Comparison of ENCODE assay signal across 15 cellular contexts in genomic region chr16:55571-56136, GRCh38. TPM values are rescaled to one million over a fixed set of nuclear protein-coding genes. Genes with fewer than 3 reads are reported as not detected.
DNase-seq lines count a peak whose midpoint lies in the region; ATAC-seq and TF ChIP-seq lines count a peak whose summit lies in the region.
"Had no signal": no experiment of that assay in that cellular context is flagged by ENCODE, and none has a peak within 500 bp of the region (broad histone marks: within the 10 kb centered on the region; RNA-seq: fewer than 3 reads in every experiment).

No MANE protein-coding gene starts in this region.

- CTCF ChIA-PET in activated CD4-positive, alpha-beta T cell treated with anti-CD3 and anti-CD28 coated beads, Interleukin-2, amount 10 ng/mL, durations not matched to agents 7 days and 5 days (lab: Charles Lee) = interaction anchor here (1.0 to 1.3 kb wide), 3 partner anchors 39 to 306 kb away, joined by 3 read pairs; no protein-coding TSS in a partner anchor
- CTCF ChIA-PET in CD8-positive, alpha-beta T cell (lab: Charles Lee) = interaction anchor here (0.9 to 2.1 kb wide), 2 partner anchors 9 to 51 kb away, joined by 5 to 14 read pairs; no protein-coding TSS in a partner anchor
- CTCF ChIA-PET in Calu3 (lab: Charles Lee) = interaction anchor here (1.4 to 1.8 kb wide), 2 partner anchors 10 to 16 kb away, joined by 4 to 6 read pairs; partner anchors contain the start of gene RHBDF1

- intact Hi-C loops in CD8-positive, alpha-beta T cell (cut with DNase I, micrococcal nuclease) = no loop called here
- intact Hi-C loops in Calu3 (cut with micrococcal nuclease; ENCODE audit: unreplicated experiment) = no loop called here

- peak overlapping the region; percentile 24 for H3K4me3 Mint-ChIP-seq in activated CD4-positive, alpha-beta T cell treated with anti-CD3 and anti-CD28 coated beads, Interleukin-2, amount 10 ng/mL, durations not matched to agents 7 days and 5 days
- peak overlapping the region; percentile 5 for H3K4me3 Mint-ChIP-seq in CD8-positive, alpha-beta T cell
- peak overlapping the region; percentile 92 for H3K4me3 Mint-ChIP-seq in activated naive CD8-positive, alpha-beta T cell treated with anti-CD3 and anti-CD28 coated beads for 36 hours
- H3K4me3 Mint-ChIP-seq in natural killer cell treated with Interleukin-12 subunit alpha and Interleukin-12 subunit beta and Interleukin-15 and Interleukin-18, amount 100 ng/mL, for 72 hours = peak overlapping the region; percentile 99
- no peak overlapping the region for H3K4me3 Mint-ChIP-seq in Calu3 (ENCODE audit: low read depth, unreplicated experiment)

- POLR2A ChIA-PET in activated CD4-positive, alpha-beta T cell treated with anti-CD3 and anti-CD28 coated beads, Interleukin-2, amount 10 ng/mL, durations not matched to agents 7 days and 5 days (lab: Charles Lee) = no interaction called here
- POLR2A ChIA-PET in CD8-positive, alpha-beta T cell (lab: Charles Lee) = no interaction called here

- H3K4me3 ChIP-seq in CD8-positive, alpha-beta T cell (ENCODE audit: low read depth, low read length) = no peak overlapping the region

- H3K4me1 ChIP-seq in CD8-positive, alpha-beta T cell (ENCODE audit: insufficient read depth, low read length) = peaks cover 21% of the 10 kb centered on the region

- H3K27me3 Mint-ChIP-seq in activated CD4-positive, alpha-beta T cell treated with anti-CD3 and anti-CD28 coated beads, Interleukin-2, amount 10 ng/mL, durations not matched to agents 7 days and 5 days = no peaks in the 10 kb centered on the region
- no peaks in the 10 kb centered on the region for H3K27me3 Mint-ChIP-seq in CD8-positive, alpha-beta T cell (ENCODE audit: low read depth)
- H3K27me3 Mint-ChIP-seq in activated naive CD8-positive, alpha-beta T cell treated with anti-CD3 and anti-CD28 coated beads for 36 hours = no peaks in the 10 kb centered on the region
- no peaks in the 10 kb centered on the region for H3K27me3 Mint-ChIP-seq in natural killer cell treated with Interleukin-12 subunit alpha and Interleukin-12 subunit beta and Interleukin-15 and Interleukin-18, amount 100 ng/mL, for 72 hours
- no peaks in the 10 kb centered on the region for H3K27me3 Mint-ChIP-seq in Calu3 (ENCODE audit: unreplicated experiment)

- TF ChIP-seq CTCF in CD8-positive, alpha-beta T cell (IDR thresholded peaks at IDR 0.05) = no peak
- no peak for TF ChIP-seq CTCF in Calu3 (IDR thresholded peaks at IDR 0.05; ENCODE audit: unreplicated experiment)

- DNase-seq in activated CD4-positive, alpha-beta T cell treated with anti-CD3 and anti-CD28 coated beads, Interleukin-2, amount 10 ng/mL, durations not matched to agents 7 days and 5 days = no peak
- DNase-seq in activated CD4-positive, alpha-beta T cell treated with anti-CD3 and anti-CD28 coated beads, Interleukin-2, amount 50 U/mL, for 4 hours = no peak
- no peak for DNase-seq in CD8-positive, alpha-beta T cell
- no peak for DNase-seq in activated naive CD8-positive, alpha-beta T cell treated with anti-CD3 and anti-CD28 coated beads for 36 hours
- DNase-seq in natural killer cell treated with Interleukin-12 subunit alpha and Interleukin-12 subunit beta and Interleukin-15 and Interleukin-18, amount 100 ng/mL, for 72 hours (ENCODE audit: low spot score) = no peak
- DNase-seq in Calu3 (no peak), NCI-H510A (lab: John Stamatoyannopoulos, UW) (no peak)
- DNase-seq: caudate nucleus; effector CD4-positive, alpha-beta T cell; NCI-H1436; occipital lobe; stimulated activated CD4-positive, alpha-beta T cell treated with anti-CD3 and anti-CD28 coated beads, Interleukin-2, amount 100 ng/mL, for 24 hours; SW 1271 had no signal

- H3K27ac ChIP-seq in CD8-positive, alpha-beta T cell (ENCODE audit: low read depth, low read length) = no peak overlapping the region
- H3K27ac ChIP-seq: VCaP had no signal

- no peaks in the 10 kb centered on the region for H3K27me3 ChIP-seq in CD8-positive, alpha-beta T cell (ENCODE audit: insufficient read depth, low read length)

- BruUV-seq in Calu3 (replicated peaks; lab: Mats Ljungman, UMichigan) = no TSS peak

- H3K27ac Mint-ChIP-seq in activated CD4-positive, alpha-beta T cell treated with anti-CD3 and anti-CD28 coated beads, Interleukin-2, amount 10 ng/mL, durations not matched to agents 7 days and 5 days = no peak overlapping the region
- no peak overlapping the region for H3K27ac Mint-ChIP-seq in CD8-positive, alpha-beta T cell
- H3K27ac Mint-ChIP-seq in activated naive CD8-positive, alpha-beta T cell treated with anti-CD3 and anti-CD28 coated beads for 36 hours = no peak overlapping the region
- H3K27ac Mint-ChIP-seq in natural killer cell treated with Interleukin-12 subunit alpha and Interleukin-12 subunit beta and Interleukin-15 and Interleukin-18, amount 100 ng/mL, for 72 hours = no peak overlapping the region
- no peak overlapping the region for H3K27ac Mint-ChIP-seq in Calu3 (ENCODE audit: unreplicated experiment)

- H3K4me1 Mint-ChIP-seq in activated CD4-positive, alpha-beta T cell treated with anti-CD3 and anti-CD28 coated beads, Interleukin-2, amount 10 ng/mL, durations not matched to agents 7 days and 5 days = peaks cover 31% of the 10 kb centered on the region
- H3K4me1 Mint-ChIP-seq in CD8-positive, alpha-beta T cell (ENCODE audit: low read depth) = peaks cover 24% of the 10 kb centered on the region
- H3K4me1 Mint-ChIP-seq in activated naive CD8-positive, alpha-beta T cell treated with anti-CD3 and anti-CD28 coated beads for 36 hours = peaks cover 20% of the 10 kb centered on the region
- peaks cover 17 to 18% of the 10 kb centered on the region in 2 donors for H3K4me1 Mint-ChIP-seq in natural killer cell treated with Interleukin-12 subunit alpha and Interleukin-12 subunit beta and Interleukin-15 and Interleukin-18, amount 100 ng/mL, for 72 hours (ENCODE audit: low read depth in 2 of 2)
- no peaks in the 10 kb centered on the region for H3K4me1 Mint-ChIP-seq in Calu3 (ENCODE audit: low read depth, unreplicated experiment)

- H3K36me3 Mint-ChIP-seq in activated CD4-positive, alpha-beta T cell treated with anti-CD3 and anti-CD28 coated beads, Interleukin-2, amount 10 ng/mL, durations not matched to agents 7 days and 5 days (ENCODE audit: low read depth) = peaks cover 22% of the 10 kb centered on the region
- peaks cover 32% of the 10 kb centered on the region for H3K36me3 Mint-ChIP-seq in CD8-positive, alpha-beta T cell
- peaks cover 22% of the 10 kb centered on the region for H3K36me3 Mint-ChIP-seq in activated naive CD8-positive, alpha-beta T cell treated with anti-CD3 and anti-CD28 coated beads for 36 hours
- peaks cover 8% of the 10 kb centered on the region for H3K36me3 Mint-ChIP-seq in natural killer cell treated with Interleukin-12 subunit alpha and Interleukin-12 subunit beta and Interleukin-15 and Interleukin-18, amount 100 ng/mL, for 72 hours
- H3K36me3 Mint-ChIP-seq in Calu3 (ENCODE audit: insufficient read depth, unreplicated experiment) = peaks cover 66% of the 10 kb centered on the region

- H3K9me3 ChIP-seq in CD8-positive, alpha-beta T cell (ENCODE audit: low read length) = no peaks in the 10 kb centered on the region

- ATAC-seq in CD8-positive, alpha-beta T cell = no peak
- ATAC-seq in natural killer cell treated with Interleukin-12 subunit alpha and Interleukin-12 subunit beta and Interleukin-15 and Interleukin-18, amount 100 ng/mL, for 72 hours = no peak
- no peak for ATAC-seq in GM21825 (IDR thresholded peaks at IDR 0.05; ENCODE audit: unreplicated experiment)

- no peaks in the 10 kb centered on the region for H3K9me3 Mint-ChIP-seq in activated CD4-positive, alpha-beta T cell treated with anti-CD3 and anti-CD28 coated beads, Interleukin-2, amount 10 ng/mL, durations not matched to agents 7 days and 5 days
- H3K9me3 Mint-ChIP-seq in CD8-positive, alpha-beta T cell = no peaks in the 10 kb centered on the region
- no peaks in the 10 kb centered on the region for H3K9me3 Mint-ChIP-seq in activated naive CD8-positive, alpha-beta T cell treated with anti-CD3 and anti-CD28 coated beads for 36 hours
- H3K9me3 Mint-ChIP-seq in natural killer cell treated with Interleukin-12 subunit alpha and Interleukin-12 subunit beta and Interleukin-15 and Interleukin-18, amount 100 ng/mL, for 72 hours = no peaks in the 10 kb centered on the region
- no peaks in the 10 kb centered on the region for H3K9me3 Mint-ChIP-seq in Calu3 (ENCODE audit: low read depth, unreplicated experiment)

- peaks cover 7% of the 10 kb centered on the region for H3K36me3 ChIP-seq in CD8-positive, alpha-beta T cell (ENCODE audit: insufficient read depth, low read length)

RNA-seq across cellular contexts. Expression of gene SNRNP25, which starts 2.0 kb away (rescaled TPM):
- total RNA-seq in activated CD4-positive, alpha-beta T cell treated with anti-CD3 and anti-CD28 coated beads, Interleukin-2, amount 10 ng/mL, durations not matched to agents 7 days and 5 days = 10 to 100 TPM; 41.1 to 45.6 TPM
- 1 to 10 TPM; 4.9 to 5.4 TPM for total RNA-seq in CD8-positive, alpha-beta T cell
- total RNA-seq in activated naive CD8-positive, alpha-beta T cell treated with anti-CD3 and anti-CD28 coated beads for 36 hours = 100 to 1,000 TPM in 1 of 2 experiments, 10 to 100 TPM in 1; 98.4 to 103 TPM
- total RNA-seq in natural killer cell treated with Interleukin-12 subunit alpha and Interleukin-12 subunit beta and Interleukin-15 and Interleukin-18, amount 100 ng/mL, for 72 hours = 10 to 100 TPM; 35.6 to 39.8 TPM
- total RNA-seq in Calu3 (2022) = 37.8 and 38.7 TPM in 2 replicates

RNA-seq across cellular contexts. Expression of gene POLR3K, which starts 2.2 kb away (rescaled TPM):
- 10 to 100 TPM; 31.5 to 35.8 TPM for total RNA-seq in activated CD4-positive, alpha-beta T cell treated with anti-CD3 and anti-CD28 coated beads, Interleukin-2, amount 10 ng/mL, durations not matched to agents 7 days and 5 days
- 1 to 10 TPM; 4.6 to 5.5 TPM for total RNA-seq in CD8-positive, alpha-beta T cell
- total RNA-seq in activated naive CD8-positive, alpha-beta T cell treated with anti-CD3 and anti-CD28 coated beads for 36 hours = 10 to 100 TPM; 55.3 to 56.0 TPM
- 10 to 100 TPM; 39.8 to 84.7 TPM for total RNA-seq in natural killer cell treated with Interleukin-12 subunit alpha and Interleukin-12 subunit beta and Interleukin-15 and Interleukin-18, amount 100 ng/mL, for 72 hours
- total RNA-seq in Calu3 (2022) = 27.4 and 29.1 TPM in 2 replicates

RNA-seq across cellular contexts. Expression of gene RHBDF1, which starts 16.8 kb away (rescaled TPM):
- under 1 TPM in 1 of 2 experiments, not detected in 1; 0.10 TPM for total RNA-seq in activated CD4-positive, alpha-beta T cell treated with anti-CD3 and anti-CD28 coated beads, Interleukin-2, amount 10 ng/mL, durations not matched to agents 7 days and 5 days
- under 1 TPM; 0.22 to 0.92 TPM for total RNA-seq in CD8-positive, alpha-beta T cell
- total RNA-seq in activated naive CD8-positive, alpha-beta T cell treated with anti-CD3 and anti-CD28 coated beads for 36 hours = under 1 TPM in 1 of 2 experiments, not detected in 1; 0.41 TPM
- 1 to 10 TPM in 1 of 2 donors, under 1 TPM in 1; 0.84 to 2.5 TPM for total RNA-seq in natural killer cell treated with Interleukin-12 subunit alpha and Interleukin-12 subunit beta and Interleukin-15 and Interleukin-18, amount 100 ng/mL, for 72 hours
- 47.3 and 60.2 TPM in 2 replicates for total RNA-seq in Calu3 (2022)

RNA-seq across cellular contexts. Expression of gene MPG, which starts 22.4 kb away (rescaled TPM):
- 10 to 100 TPM; 47.2 to 52.6 TPM for total RNA-seq in activated CD4-positive, alpha-beta T cell treated with anti-CD3 and anti-CD28 coated beads, Interleukin-2, amount 10 ng/mL, durations not matched to agents 7 days and 5 days
- 10 to 100 TPM; 12.3 to 13.0 TPM for total RNA-seq in CD8-positive, alpha-beta T cell
- 10 to 100 TPM; 51.6 to 56.7 TPM for total RNA-seq in activated naive CD8-positive, alpha-beta T cell treated with anti-CD3 and anti-CD28 coated beads for 36 hours
- total RNA-seq in natural killer cell treated with Interleukin-12 subunit alpha and Interleukin-12 subunit beta and Interleukin-15 and Interleukin-18, amount 100 ng/mL, for 72 hours = 10 to 100 TPM; 39.9 to 43.8 TPM
- 40.1 and 45.6 TPM in 2 replicates for total RNA-seq in Calu3 (2022)

Comparison
In these comparisons a context has a peak if more than half of its experiments do, and no peak if none do; other contexts are left out.
1. RNA of gene RHBDF1, which starts 16.8 kb away (total RNA-seq): 47.3 to 60.2 TPM in Calu3; 0.84 to 2.5 TPM in natural killer cell treated with Interleukin-12 subunit alpha and Interleukin-12 subunit beta and Interleukin-15 and Interleukin-18, amount 100 ng/mL, for 72 hours, 0.22 to 0.92 TPM in CD8-positive, alpha-beta T cell, 0.41 TPM in activated naive CD8-positive, alpha-beta T cell treated with anti-CD3 and anti-CD28 coated beads for 36 hours and 0.10 TPM in activated CD4-positive, alpha-beta T cell treated with anti-CD3 and anti-CD28 coated beads, Interleukin-2, amount 10 ng/mL, durations not matched to agents 7 days and 5 days; every median in the first group is over 10 times any median in the second.